Comparison of ENCODE assay signal across 1 cellular context in the genomic region with DNA sequence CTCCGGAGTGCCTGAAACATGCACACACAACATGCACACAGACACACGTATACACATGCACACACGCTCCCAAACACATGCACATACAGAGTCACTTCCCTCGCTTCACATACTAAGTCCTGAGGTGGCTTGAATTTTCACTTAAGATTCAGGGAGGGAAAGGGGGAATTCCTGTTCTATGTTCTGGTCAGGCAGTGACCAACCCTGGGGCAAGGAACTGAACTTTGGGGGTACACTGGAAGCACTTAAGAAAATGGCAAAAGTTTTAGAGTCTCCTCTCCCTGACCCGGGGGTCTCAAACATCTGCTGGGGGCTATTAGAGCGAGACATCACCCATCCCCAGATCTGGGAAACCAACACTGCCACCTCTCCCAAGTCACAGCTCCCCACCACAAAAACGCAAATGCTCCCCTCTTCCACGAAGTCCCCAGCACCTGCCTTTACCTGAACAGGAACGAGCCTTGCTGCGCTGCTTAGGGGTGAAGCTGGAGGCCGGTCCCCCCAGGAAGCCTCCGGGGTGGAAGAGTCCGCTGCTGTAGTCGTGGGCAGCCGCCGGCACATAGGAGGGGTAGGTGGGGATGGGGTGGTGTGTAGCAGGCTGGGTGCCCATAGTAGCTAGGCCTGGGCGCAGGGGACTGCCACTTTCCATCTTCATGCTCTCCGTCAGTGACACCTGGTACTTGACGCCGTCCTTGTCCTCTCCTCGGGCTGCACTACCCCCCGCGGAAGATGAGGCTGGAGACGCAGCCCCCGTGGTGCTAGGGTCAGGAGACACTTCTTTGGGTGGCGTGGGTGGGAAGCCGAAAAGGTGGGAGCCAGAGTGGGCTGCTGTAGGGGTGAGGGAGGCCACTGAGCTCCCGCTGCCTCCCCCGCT.
TF ChIP-seq lines count a peak whose summit lies in the region.

No MANE protein-coding gene starts in this region.

TF ChIP-seq in IMR-90, 13 proteins besides CTCF, POLR2A, EP300 and RAD21:
- TF ChIP-seq SMC3 (IDR thresholded peaks at IDR 0.05; ENCODE audit: low read depth, low read length) (no peak), CHD1 (IDR thresholded peaks at IDR 0.05; ENCODE audit: low read depth, low read length) (no peak)
